1 cellular context compared by ENCODE assay signal in the genomic region with DNA sequence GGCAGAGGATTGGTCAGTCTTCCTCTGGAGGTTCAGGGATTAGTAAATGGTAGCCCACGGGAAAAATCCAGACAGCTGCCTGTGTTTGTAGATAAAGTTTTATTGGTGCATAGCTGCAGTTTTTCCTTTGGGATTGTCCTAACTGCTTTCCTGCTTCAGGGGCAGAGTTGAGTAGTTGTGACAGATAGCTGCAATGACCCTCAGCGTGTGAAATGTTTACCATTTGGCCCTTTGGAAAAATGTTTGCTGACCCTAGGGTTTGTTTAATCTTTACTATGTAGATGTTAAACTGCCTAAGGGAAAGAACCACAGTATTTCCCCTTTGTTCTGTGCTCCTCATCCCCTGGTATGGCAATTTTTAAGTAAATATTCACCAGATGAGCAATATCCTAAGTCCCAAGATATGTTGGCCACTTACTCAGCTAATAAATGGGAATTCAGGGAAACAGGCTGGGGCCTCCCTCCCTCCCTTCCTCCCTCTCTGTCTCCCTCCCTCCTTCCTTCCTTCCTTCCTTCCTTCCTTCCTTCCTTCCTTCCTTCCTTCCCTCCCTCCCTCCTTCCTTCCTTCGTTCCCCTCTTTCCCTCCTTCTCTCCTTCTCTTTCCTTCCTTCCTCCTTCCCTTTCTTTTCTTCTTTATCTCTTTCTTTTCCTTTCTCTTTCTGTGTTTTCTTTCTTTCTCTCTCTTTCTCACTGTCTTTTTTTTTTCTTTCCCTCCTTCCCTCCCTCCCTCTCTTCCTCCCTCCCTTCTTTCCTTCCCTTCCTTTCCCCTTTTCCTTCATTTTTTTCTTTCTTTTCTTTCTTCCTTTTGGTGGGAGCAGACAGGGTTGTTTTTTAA.
TF ChIP-seq lines count a peak whose summit lies in the region.

No MANE protein-coding gene starts in this region.

TF ChIP-seq in K562, 482 proteins besides CTCF, POLR2A, EP300 and RAD21 (continued from another document and continues in another):
- TF ChIP-seq, protein P1, sequence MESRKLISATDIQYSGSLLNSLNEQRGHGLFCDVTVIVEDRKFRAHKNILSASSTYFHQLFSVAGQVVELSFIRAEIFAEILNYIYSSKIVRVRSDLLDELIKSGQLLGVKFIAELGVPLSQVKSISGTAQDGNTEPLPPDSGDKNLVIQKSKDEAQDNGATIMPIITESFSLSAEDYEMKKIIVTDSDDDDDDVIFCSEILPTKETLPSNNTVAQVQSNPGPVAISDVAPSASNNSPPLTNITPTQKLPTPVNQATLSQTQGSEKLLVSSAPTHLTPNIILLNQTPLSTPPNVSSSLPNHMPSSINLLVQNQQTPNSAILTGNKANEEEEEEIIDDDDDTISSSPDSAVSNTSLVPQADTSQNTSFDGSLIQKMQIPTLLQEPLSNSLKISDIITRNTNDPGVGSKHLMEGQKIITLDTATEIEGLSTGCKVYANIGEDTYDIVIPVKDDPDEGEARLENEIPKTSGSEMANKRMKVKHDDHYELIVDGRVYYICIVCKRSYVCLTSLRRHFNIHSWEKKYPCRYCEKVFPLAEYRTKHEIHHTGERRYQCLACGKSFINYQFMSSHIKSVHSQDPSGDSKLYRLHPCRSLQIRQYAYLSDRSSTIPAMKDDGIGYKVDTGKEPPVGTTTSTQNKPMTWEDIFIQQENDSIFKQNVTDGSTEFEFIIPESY (CRISPR knock-in tag; IDR thresholded peaks at IDR 0.05) = no peak
- TF ChIP-seq ZNF324 (CRISPR knock-in tag; IDR thresholded peaks at IDR 0.05) = no peak
- TF ChIP-seq ZNF23 (CRISPR knock-in tag; IDR thresholded peaks at IDR 0.05) = no peak
- no peak for TF ChIP-seq ZNF274 (IDR thresholded peaks at IDR 0.05; ENCODE audit: borderline replicate concordance, low read depth, low read length)
- no peak for TF ChIP-seq ZNF551 (CRISPR knock-in tag; IDR thresholded peaks at IDR 0.05)
- TF ChIP-seq, protein P2, sequence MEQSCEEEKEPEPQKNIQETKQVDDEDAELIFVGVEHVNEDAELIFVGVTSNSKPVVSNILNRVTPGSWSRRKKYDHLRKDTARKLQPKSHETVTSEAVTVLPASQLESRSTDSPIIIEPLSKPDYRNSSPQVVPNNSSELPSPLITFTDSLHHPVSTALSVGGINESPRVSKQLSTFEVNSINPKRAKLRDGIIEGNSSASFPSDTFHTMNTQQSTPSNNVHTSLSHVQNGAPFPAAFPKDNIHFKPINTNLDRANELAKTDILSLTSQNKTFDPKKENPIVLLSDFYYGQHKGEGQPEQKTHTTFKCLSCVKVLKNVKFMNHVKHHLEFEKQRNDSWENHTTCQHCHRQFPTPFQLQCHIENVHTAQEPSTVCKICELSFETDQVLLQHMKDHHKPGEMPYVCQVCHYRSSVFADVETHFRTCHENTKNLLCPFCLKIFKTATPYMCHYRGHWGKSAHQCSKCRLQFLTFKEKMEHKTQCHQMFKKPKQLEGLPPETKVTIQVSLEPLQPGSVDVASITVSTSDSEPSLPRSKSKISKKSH (CRISPR knock-in tag; IDR thresholded peaks at IDR 0.05) = no peak
- TF ChIP-seq, protein P3, sequence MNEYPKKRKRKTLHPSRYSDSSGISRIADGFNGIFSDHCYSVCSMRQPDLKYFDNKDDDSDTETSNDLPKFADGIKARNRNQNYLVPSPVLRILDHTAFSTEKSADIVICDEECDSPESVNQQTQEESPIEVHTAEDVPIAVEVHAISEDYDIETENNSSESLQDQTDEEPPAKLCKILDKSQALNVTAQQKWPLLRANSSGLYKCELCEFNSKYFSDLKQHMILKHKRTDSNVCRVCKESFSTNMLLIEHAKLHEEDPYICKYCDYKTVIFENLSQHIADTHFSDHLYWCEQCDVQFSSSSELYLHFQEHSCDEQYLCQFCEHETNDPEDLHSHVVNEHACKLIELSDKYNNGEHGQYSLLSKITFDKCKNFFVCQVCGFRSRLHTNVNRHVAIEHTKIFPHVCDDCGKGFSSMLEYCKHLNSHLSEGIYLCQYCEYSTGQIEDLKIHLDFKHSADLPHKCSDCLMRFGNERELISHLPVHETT (CRISPR knock-in tag; conservative IDR thresholded peaks at IDR 0.05 in 1 of 2, IDR thresholded peaks at IDR 0.05 in 1 of 2) = no peak
- TF ChIP-seq MYNN (IDR thresholded peaks at IDR 0.05) = no peak
- no peak for TF ChIP-seq MYNN (CRISPR knock-in tag; IDR thresholded peaks at IDR 0.05)
- no peak for TF ChIP-seq KLF16 (IDR thresholded peaks at IDR 0.05)
- no peak for TF ChIP-seq LEF1 (IDR thresholded peaks at IDR 0.05)
- TF ChIP-seq, protein P4, sequence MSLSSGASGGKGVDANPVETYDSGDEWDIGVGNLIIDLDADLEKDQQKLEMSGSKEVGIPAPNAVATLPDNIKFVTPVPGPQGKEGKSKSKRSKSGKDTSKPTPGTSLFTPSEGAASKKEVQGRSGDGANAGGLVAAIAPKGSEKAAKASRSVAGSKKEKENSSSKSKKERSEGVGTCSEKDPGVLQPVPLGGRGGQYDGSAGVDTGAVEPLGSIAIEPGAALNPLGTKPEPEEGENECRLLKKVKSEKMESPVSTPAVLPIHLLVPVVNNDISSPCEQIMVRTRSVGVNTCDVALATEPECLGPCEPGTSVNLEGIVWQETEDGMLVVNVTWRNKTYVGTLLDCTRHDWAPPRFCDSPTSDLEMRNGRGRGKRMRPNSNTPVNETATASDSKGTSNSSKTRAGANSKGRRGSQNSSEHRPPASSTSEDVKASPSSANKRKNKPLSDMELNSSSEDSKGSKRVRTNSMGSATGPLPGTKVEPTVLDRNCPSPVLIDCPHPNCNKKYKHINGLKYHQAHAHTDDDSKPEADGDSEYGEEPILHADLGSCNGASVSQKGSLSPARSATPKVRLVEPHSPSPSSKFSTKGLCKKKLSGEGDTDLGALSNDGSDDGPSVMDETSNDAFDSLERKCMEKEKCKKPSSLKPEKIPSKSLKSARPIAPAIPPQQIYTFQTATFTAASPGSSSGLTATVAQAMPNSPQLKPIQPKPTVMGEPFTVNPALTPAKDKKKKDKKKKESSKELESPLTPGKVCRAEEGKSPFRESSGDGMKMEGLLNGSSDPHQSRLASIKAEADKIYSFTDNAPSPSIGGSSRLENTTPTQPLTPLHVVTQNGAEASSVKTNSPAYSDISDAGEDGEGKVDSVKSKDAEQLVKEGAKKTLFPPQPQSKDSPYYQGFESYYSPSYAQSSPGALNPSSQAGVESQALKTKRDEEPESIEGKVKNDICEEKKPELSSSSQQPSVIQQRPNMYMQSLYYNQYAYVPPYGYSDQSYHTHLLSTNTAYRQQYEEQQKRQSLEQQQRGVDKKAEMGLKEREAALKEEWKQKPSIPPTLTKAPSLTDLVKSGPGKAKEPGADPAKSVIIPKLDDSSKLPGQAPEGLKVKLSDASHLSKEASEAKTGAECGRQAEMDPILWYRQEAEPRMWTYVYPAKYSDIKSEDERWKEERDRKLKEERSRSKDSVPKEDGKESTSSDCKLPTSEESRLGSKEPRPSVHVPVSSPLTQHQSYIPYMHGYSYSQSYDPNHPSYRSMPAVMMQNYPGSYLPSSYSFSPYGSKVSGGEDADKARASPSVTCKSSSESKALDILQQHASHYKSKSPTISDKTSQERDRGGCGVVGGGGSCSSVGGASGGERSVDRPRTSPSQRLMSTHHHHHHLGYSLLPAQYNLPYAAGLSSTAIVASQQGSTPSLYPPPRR (CRISPR knock-in tag; IDR thresholded peaks at IDR 0.05; ENCODE audit: borderline replicate concordance) = no peak
- no peak for TF ChIP-seq ERF (CRISPR knock-in tag; IDR thresholded peaks at IDR 0.05)
- 0 out of 4 replicates have a peak, but pooled peaks of 1 of the 2 experiments have one; percentile 22 for TF ChIP-seq FOXK2 (conservative IDR thresholded peaks at IDR 0.05 in 1 of 2, IDR thresholded peaks at IDR 0.05 in 1 of 2; ENCODE audit: low read depth in 2 of 2)
- TF ChIP-seq RAD51 (IDR thresholded peaks at IDR 0.05; ENCODE audit: borderline replicate concordance, low read depth) = no peak
- no peak for TF ChIP-seq MAFG (tag; conservative IDR thresholded peaks at IDR 0.05)
- TF ChIP-seq MEF2A (IDR thresholded peaks at IDR 0.05; ENCODE audit: control insufficient read depth, low read depth, low read length) = no peak
- TF ChIP-seq EP400 (IDR thresholded peaks at IDR 0.05) = 0 out of 2 replicates have a peak, but pooled peaks have one; percentile 5
- no peak for TF ChIP-seq CREM (IDR thresholded peaks at IDR 0.05; ENCODE audit: low read depth)
- TF ChIP-seq TOE1 (IDR thresholded peaks at IDR 0.05; ENCODE audit: borderline replicate concordance) = peak; percentile 16; the same call in 1 of the 2 replicates
- no peak for TF ChIP-seq TOE1 (CRISPR knock-in tag; IDR thresholded peaks at IDR 0.05; ENCODE audit: borderline replicate concordance, low read depth)
- peak; percentile 71; the same call in 1 of the 2 replicates for TF ChIP-seq OTX1 (CRISPR knock-in tag; IDR thresholded peaks at IDR 0.05)
- no peak for TF ChIP-seq CBX8 (IDR thresholded peaks at IDR 0.05; ENCODE audit: borderline replicate concordance, extremely low read depth, low read depth, low read length, poor library complexity, severe bottlenecking)
- TF ChIP-seq PTRF (tag; IDR thresholded peaks at IDR 0.05) = no peak
- no peak for TF ChIP-seq DDX20 (tag; IDR thresholded peaks at IDR 0.05; ENCODE audit: low read depth)
- TF ChIP-seq MTA1 (IDR thresholded peaks at IDR 0.05; ENCODE audit: borderline replicate concordance) = peak; percentile 68; the same call in 1 of the 2 replicates
- TF ChIP-seq, protein P5, sequence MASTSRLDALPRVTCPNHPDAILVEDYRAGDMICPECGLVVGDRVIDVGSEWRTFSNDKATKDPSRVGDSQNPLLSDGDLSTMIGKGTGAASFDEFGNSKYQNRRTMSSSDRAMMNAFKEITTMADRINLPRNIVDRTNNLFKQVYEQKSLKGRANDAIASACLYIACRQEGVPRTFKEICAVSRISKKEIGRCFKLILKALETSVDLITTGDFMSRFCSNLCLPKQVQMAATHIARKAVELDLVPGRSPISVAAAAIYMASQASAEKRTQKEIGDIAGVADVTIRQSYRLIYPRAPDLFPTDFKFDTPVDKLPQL (IDR thresholded peaks at IDR 0.05; ENCODE audit: extremely low read depth, insufficient read length) = no peak
- TF ChIP-seq ZNF699 (CRISPR knock-in tag; IDR thresholded peaks at IDR 0.05; ENCODE audit: insufficient replicate concordance) = no peak
- no peak for TF ChIP-seq PTBP1 (IDR thresholded peaks at IDR 0.05; ENCODE audit: low read depth, low read length)
- no peak for TF ChIP-seq SLC30A9 (CRISPR knock-in tag; IDR thresholded peaks at IDR 0.05)
- TF ChIP-seq, protein P6, sequence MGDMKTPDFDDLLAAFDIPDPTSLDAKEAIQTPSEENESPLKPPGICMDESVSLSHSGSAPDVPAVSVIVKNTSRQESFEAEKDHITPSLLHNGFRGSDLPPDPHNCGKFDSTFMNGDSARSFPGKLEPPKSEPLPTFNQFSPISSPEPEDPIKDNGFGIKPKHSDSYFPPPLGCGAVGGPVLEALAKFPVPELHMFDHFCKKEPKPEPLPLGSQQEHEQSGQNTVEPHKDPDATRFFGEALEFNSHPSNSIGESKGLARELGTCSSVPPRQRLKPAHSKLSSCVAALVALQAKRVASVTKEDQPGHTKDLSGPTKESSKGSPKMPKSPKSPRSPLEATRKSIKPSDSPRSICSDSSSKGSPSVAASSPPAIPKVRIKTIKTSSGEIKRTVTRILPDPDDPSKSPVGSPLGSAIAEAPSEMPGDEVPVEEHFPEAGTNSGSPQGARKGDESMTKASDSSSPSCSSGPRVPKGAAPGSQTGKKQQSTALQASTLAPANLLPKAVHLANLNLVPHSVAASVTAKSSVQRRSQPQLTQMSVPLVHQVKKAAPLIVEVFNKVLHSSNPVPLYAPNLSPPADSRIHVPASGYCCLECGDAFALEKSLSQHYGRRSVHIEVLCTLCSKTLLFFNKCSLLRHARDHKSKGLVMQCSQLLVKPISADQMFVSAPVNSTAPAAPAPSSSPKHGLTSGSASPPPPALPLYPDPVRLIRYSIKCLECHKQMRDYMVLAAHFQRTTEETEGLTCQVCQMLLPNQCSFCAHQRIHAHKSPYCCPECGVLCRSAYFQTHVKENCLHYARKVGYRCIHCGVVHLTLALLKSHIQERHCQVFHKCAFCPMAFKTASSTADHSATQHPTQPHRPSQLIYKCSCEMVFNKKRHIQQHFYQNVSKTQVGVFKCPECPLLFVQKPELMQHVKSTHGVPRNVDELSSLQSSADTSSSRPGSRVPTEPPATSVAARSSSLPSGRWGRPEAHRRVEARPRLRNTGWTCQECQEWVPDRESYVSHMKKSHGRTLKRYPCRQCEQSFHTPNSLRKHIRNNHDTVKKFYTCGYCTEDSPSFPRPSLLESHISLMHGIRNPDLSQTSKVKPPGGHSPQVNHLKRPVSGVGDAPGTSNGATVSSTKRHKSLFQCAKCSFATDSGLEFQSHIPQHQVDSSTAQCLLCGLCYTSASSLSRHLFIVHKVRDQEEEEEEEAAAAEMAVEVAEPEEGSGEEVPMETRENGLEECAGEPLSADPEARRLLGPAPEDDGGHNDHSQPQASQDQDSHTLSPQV (IDR thresholded peaks at IDR 0.05) = 0 out of 2 replicates have a peak, but pooled peaks have one; percentile 24
- TF ChIP-seq, protein P7, sequence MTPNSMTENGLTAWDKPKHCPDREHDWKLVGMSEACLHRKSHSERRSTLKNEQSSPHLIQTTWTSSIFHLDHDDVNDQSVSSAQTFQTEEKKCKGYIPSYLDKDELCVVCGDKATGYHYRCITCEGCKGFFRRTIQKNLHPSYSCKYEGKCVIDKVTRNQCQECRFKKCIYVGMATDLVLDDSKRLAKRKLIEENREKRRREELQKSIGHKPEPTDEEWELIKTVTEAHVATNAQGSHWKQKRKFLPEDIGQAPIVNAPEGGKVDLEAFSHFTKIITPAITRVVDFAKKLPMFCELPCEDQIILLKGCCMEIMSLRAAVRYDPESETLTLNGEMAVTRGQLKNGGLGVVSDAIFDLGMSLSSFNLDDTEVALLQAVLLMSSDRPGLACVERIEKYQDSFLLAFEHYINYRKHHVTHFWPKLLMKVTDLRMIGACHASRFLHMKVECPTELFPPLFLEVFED (CRISPR knock-in tag; conservative IDR thresholded peaks at IDR 0.05) = no peak; the same call in 1 of the 2 replicates
- no peak for TF ChIP-seq CHD1 (IDR thresholded peaks at IDR 0.05; ENCODE audit: low read length)
- TF ChIP-seq MTF1 (CRISPR knock-in tag; IDR thresholded peaks at IDR 0.05; ENCODE audit: borderline replicate concordance) = no peak
- TF ChIP-seq POU5F1 (IDR thresholded peaks at IDR 0.05; ENCODE audit: borderline replicate concordance, low read depth, low read length, partially characterized antibody) = no peak
- TF ChIP-seq, protein P8, sequence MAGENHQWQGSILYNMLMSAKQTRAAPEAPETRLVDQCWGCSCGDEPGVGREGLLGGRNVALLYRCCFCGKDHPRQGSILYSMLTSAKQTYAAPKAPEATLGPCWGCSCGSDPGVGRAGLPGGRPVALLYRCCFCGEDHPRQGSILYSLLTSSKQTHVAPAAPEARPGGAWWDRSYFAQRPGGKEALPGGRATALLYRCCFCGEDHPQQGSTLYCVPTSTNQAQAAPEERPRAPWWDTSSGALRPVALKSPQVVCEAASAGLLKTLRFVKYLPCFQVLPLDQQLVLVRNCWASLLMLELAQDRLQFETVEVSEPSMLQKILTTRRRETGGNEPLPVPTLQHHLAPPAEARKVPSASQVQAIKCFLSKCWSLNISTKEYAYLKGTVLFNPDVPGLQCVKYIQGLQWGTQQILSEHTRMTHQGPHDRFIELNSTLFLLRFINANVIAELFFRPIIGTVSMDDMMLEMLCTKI (IDR thresholded peaks at IDR 0.05; ENCODE audit: partially characterized antibody) = no peak
- 0 out of 4 replicates have a peak, but pooled peaks of 1 of the 2 experiments have one; percentile 31 for TF ChIP-seq TRIM24 (IDR thresholded peaks at IDR 0.05)
- no peak for TF ChIP-seq MIER1 (IDR thresholded peaks at IDR 0.05; ENCODE audit: low read depth)
- no peak for TF ChIP-seq HNRNPUL1 (IDR thresholded peaks at IDR 0.05; ENCODE audit: low read length)
- TF ChIP-seq NELFE (IDR thresholded peaks at IDR 0.05; ENCODE audit: insufficient read depth, insufficient read length) = no peak
- no peak for TF ChIP-seq ZNF133 (CRISPR knock-in tag; IDR thresholded peaks at IDR 0.05)
- TF ChIP-seq NFE2L1 (tag; IDR thresholded peaks at IDR 0.05; ENCODE audit: borderline replicate concordance, low read depth) = no peak; the same call in 1 of the 2 replicates
- TF ChIP-seq BRD9 (IDR thresholded peaks at IDR 0.05; ENCODE audit: low read depth, partially characterized antibody) = no peak
